In the genomic region with DNA sequence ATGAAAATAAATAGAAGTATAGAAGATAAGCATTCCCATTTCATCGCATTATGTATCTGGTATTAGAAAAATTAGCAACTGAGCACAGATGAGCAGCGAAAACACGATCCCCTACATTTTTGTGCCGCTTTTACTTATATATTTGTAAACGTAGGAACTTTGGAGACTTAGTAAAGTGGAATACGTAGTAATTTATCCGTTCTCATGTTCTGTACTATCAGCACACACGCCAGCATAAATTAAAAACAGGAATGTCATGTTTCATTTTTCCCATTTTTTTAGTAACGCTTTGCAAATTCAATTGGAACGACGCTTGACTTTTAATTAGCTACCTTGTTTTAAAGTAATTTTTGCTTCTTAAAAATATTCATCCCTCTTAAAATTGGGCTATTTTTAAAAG, we compare ENCODE assay signal across 9 cellular contexts. TPM values are rescaled to one million over a fixed set of nuclear protein-coding genes. Genes with fewer than 3 reads are reported as not detected.
A peak's percentile ranks its signal among the peaks of the same experiment; 100 is the strongest.
DNase-seq lines count a peak whose midpoint lies in the region; ATAC-seq, FAIRE-seq and TF ChIP-seq lines count a peak whose summit lies in the region.
"Had no signal": no experiment of that assay in that cellular context is flagged by ENCODE, and none has a peak within 500 bp of the region (broad histone marks: within the 10 kb centered on the region; RNA-seq: fewer than 3 reads in every experiment).

No MANE protein-coding gene starts in this region.

- intact Hi-C loops in HepG2 (cut with micrococcal nuclease; ENCODE audit: unreplicated experiment) = loop anchor here (10.0 kb wide), 1 partner anchor 58 kb away; no protein-coding TSS in a partner anchor
- intact Hi-C loops in transverse colon (cut with DNase I; ENCODE audit: low total_unique reads) = no loop called here

- H3K9me3 Mint-ChIP-seq in activated T-cell treated with anti-CD3 and anti-CD28 coated beads, Interleukin-2, amount 50 U/mL, for 72 hours = peaks cover 0 to 1% of the 10 kb centered on the region in 2 donors
- H3K9me3 Mint-ChIP-seq in activated naive CD8-positive, alpha-beta T cell treated with anti-CD3 and anti-CD28 coated beads, Interleukin-2, amount 10 ng/mL, durations not matched to agents 7 days and 5 days = peaks cover 5% of the 10 kb centered on the region

- TF ChIP-seq POLR2A in HepG2 (IDR thresholded peaks at IDR 0.05; ENCODE audit: insufficient read depth in 1 of 2, low read depth in 2 of 2, low read length in 2 of 2) (no peak), transverse colon (IDR thresholded peaks at IDR 0.05) (no peak)

- no peak overlapping the region for H2AFZ ChIP-seq in HepG2 (ENCODE audit: low read length)

- no peak for DNase-seq in activated T-cell treated with anti-CD3 and anti-CD28 coated beads, Interleukin-2, amount 50 U/mL, for 72 hours
- DNase-seq in activated T-cell treated with anti-CD3 and anti-CD28 coated beads, Interleukin-2, amount 50 U/mL, for 48 hours = no peak
- no peak for DNase-seq in activated naive CD8-positive, alpha-beta T cell treated with anti-CD3 and anti-CD28 coated beads, Interleukin-2, amount 10 ng/mL, durations not matched to agents 7 days and 5 days
- no peak for DNase-seq in HepG2 (ENCODE audit: low spot score)
- no peak for DNase-seq in transverse colon
- no peak for DNase-seq in HuH-7 (ENCODE audit: low spot score)
- DNase-seq in SKM-1 treated with dmso at 0.1 percent for 144 hours (lab: John Stamatoyannopoulos, UW; ENCODE audit: unreplicated experiment) = no peak
- DNase-seq: Right ventricle myocardium superior had no signal

- no peak for ATAC-seq in activated T-cell treated with anti-CD3 and anti-CD28 coated beads, Interleukin-2, amount 50 U/mL, for 72 hours (replicated peaks in 1 of 2)
- no peak for ATAC-seq in activated naive CD8-positive, alpha-beta T cell treated with anti-CD3 and anti-CD28 coated beads, Interleukin-2, amount 10 ng/mL, durations not matched to agents 7 days and 5 days (ENCODE audit: low read depth)
- ATAC-seq in HepG2 (no peak), GM18867 (IDR thresholded peaks at IDR 0.05; ENCODE audit: unreplicated experiment) (no peak)

- H3K36me3 ChIP-seq in HepG2 (replicated peaks in 1 of 2; ENCODE audit: control insufficient read depth in 1 of 2, insufficient read depth in 2 of 2, low read length in 2 of 2) (no peaks in the 10 kb centered on the region), transverse colon (no peaks in the 10 kb centered on the region)

- H3K4me3 ChIP-seq in HepG2 (replicated peaks in 1 of 3; ENCODE audit: insufficient read depth in 1 of 3, low read depth in 2 of 3, low read length in 3 of 3) (peak overlapping the region; percentile 82 to 88 (median 87); a peak in 5 of 6 replicates), transverse colon (peak overlapping the region; percentile 4 to 99 (median 96))

- peak overlapping the region; percentile 96 to 99 for H3K4me3 Mint-ChIP-seq in activated T-cell treated with anti-CD3 and anti-CD28 coated beads, Interleukin-2, amount 50 U/mL, for 72 hours
- peak overlapping the region; percentile 99 for H3K4me3 Mint-ChIP-seq in activated naive CD8-positive, alpha-beta T cell treated with anti-CD3 and anti-CD28 coated beads, Interleukin-2, amount 10 ng/mL, durations not matched to agents 7 days and 5 days

- TF ChIP-seq EP300 in HepG2 (IDR thresholded peaks at IDR 0.05; ENCODE audit: low read depth in 2 of 2, low read length in 2 of 2) (no peak), HepG2 (CRISPR knock-in tag; IDR thresholded peaks at IDR 0.05; ENCODE audit: borderline replicate concordance) (no peak), transverse colon (IDR thresholded peaks at IDR 0.05; ENCODE audit: low read depth) (no peak)

- peaks cover 70% of the 10 kb centered on the region for H3K4me1 Mint-ChIP-seq in activated T-cell treated with anti-CD3 and anti-CD28 coated beads, Interleukin-2, amount 50 U/mL, for 72 hours (ENCODE audit: low read depth)
- peaks cover 50% of the 10 kb centered on the region for H3K4me1 Mint-ChIP-seq in activated naive CD8-positive, alpha-beta T cell treated with anti-CD3 and anti-CD28 coated beads, Interleukin-2, amount 10 ng/mL, durations not matched to agents 7 days and 5 days

- peaks cover 57% of the 10 kb centered on the region for H3K79me2 ChIP-seq in HepG2 (ENCODE audit: insufficient read depth, low read length)

- H3K4me2 ChIP-seq in HepG2 (ENCODE audit: low read depth, low read length) = peak overlapping the region; percentile 72

- no peak for FAIRE-seq in HepG2 (lab: Jason Lieb, UNC)

- H4K20me1 ChIP-seq in HepG2 (ENCODE audit: insufficient read depth, low read length) = no peaks in the 10 kb centered on the region

- TF ChIP-seq CTCF in HepG2 (CRISPR knock-in tag; IDR thresholded peaks at IDR 0.05) (no peak), transverse colon (IDR thresholded peaks at IDR 0.05) (no peak)

- POLR2A ChIA-PET in activated naive CD8-positive, alpha-beta T cell treated with anti-CD3 and anti-CD28 coated beads, Interleukin-2, amount 10 ng/mL, durations not matched to agents 7 days and 5 days (lab: Charles Lee) = interaction anchor here (1.1 to 4.2 kb wide), 4 partner anchors 31 to 191 kb away, joined by 3 to 30 read pairs (median 8); a partner anchor contains a TSS
- POLR2A ChIA-PET in HepG2 (lab: Yijun Ruan, JAX) = no interaction called here

- no peak overlapping the region for H3K27ac ChIP-seq in HepG2 (ENCODE audit: extremely low read length, insufficient read depth, low read length)
- H3K27ac ChIP-seq in transverse colon = peak overlapping the region; percentile 99 to 100 (median 100)

- no peaks in the 10 kb centered on the region for H3K27me3 ChIP-seq in HepG2 (ENCODE audit: control insufficient read depth in 1 of 2, insufficient read depth in 2 of 2, low read length in 2 of 2)
- no peaks in the 10 kb centered on the region for H3K27me3 ChIP-seq in transverse colon

- peak overlapping the region; percentile 98 for H3K27ac Mint-ChIP-seq in activated T-cell treated with anti-CD3 and anti-CD28 coated beads, Interleukin-2, amount 50 U/mL, for 72 hours
- H3K27ac Mint-ChIP-seq in activated naive CD8-positive, alpha-beta T cell treated with anti-CD3 and anti-CD28 coated beads, Interleukin-2, amount 10 ng/mL, durations not matched to agents 7 days and 5 days = no peak overlapping the region

- CTCF ChIA-PET in HepG2 (lab: Yijun Ruan, JAX; ENCODE audit: low intra/inter-chr PET ratio, low total read pairs) = no interaction called here

- H3K9me3 ChIP-seq in HepG2 (ENCODE audit: low read length) = no peaks in the 10 kb centered on the region
- no peaks in the 10 kb centered on the region for H3K9me3 ChIP-seq in transverse colon

- no peak for TF ChIP-seq RAD21 in HepG2 (CRISPR knock-in tag; IDR thresholded peaks at IDR 0.05)

- TSS peak; percentile 60 for BruUV-seq in HepG2 (replicated peaks; lab: Mats Ljungman, UMichigan)

- in situ Hi-C loops in HepG2 (cut with HindIII; ENCODE audit: extremely low pct_ligation_motif_present, low pct_unique_long_range_greater_than_20kb) (loop anchor here (10.0 kb wide), 1 partner anchor 122 kb away; no protein-coding TSS in a partner anchor), transverse colon (cut with MboI; ENCODE audit: low pct_ligation_motif_present in 1 of 4, low pct_unique_long_range_greater_than_20kb in 1 of 4, low sequenced_read_pairs in 3 of 4) (loop anchor here in 2 of 4 donors (10.0 to 25.0 kb wide), 2 partner anchors 118 to 176 kb away; no protein-coding TSS in a partner anchor)

- H3K36me3 Mint-ChIP-seq in activated T-cell treated with anti-CD3 and anti-CD28 coated beads, Interleukin-2, amount 50 U/mL, for 72 hours (ENCODE audit: insufficient read depth in 2 of 2) = peaks cover 7 to 10% of the 10 kb centered on the region in 2 donors
- H3K36me3 Mint-ChIP-seq in activated naive CD8-positive, alpha-beta T cell treated with anti-CD3 and anti-CD28 coated beads, Interleukin-2, amount 10 ng/mL, durations not matched to agents 7 days and 5 days = peaks cover 22% of the 10 kb centered on the region

- H3K9ac ChIP-seq in HepG2 (ENCODE audit: insufficient read depth, low read depth, low read length) = peak overlapping the region; percentile 87

- H3K27me3 Mint-ChIP-seq in activated T-cell treated with anti-CD3 and anti-CD28 coated beads, Interleukin-2, amount 50 U/mL, for 72 hours (ENCODE audit: low read depth) = no peaks in the 10 kb centered on the region
- no peaks in the 10 kb centered on the region for H3K27me3 Mint-ChIP-seq in activated naive CD8-positive, alpha-beta T cell treated with anti-CD3 and anti-CD28 coated beads, Interleukin-2, amount 10 ng/mL, durations not matched to agents 7 days and 5 days

- peaks cover 61% of the 10 kb centered on the region for H3K4me1 ChIP-seq in HepG2 (ENCODE audit: insufficient read depth, low read length)
- peaks cover 5 to 65% (median 52%) of the 10 kb centered on the region in 4 donors for H3K4me1 ChIP-seq in transverse colon

- WGBS in HepG2 (ENCODE audit: low lambda C conversion rate) = 2% methylated on average over 11 of the region's 11 CpGs
- WGBS in transverse colon (ENCODE audit: low coverage in 1 of 2), 2 donors = 49 to 53% methylated on average over 11 of the region's 11 CpGs

RNA-seq across cellular contexts. Expression of a gene that starts 2.4 kb away (rescaled TPM):
- total RNA-seq in activated T-cell treated with anti-CD3 and anti-CD28 coated beads, Interleukin-2, amount 50 U/mL, for 72 hours = 10 to 100 TPM; 18.3 to 19.6 TPM
- total RNA-seq in activated naive CD8-positive, alpha-beta T cell treated with anti-CD3 and anti-CD28 coated beads, Interleukin-2, amount 10 ng/mL, durations not matched to agents 7 days and 5 days = 10 to 100 TPM; 27.1 to 28.0 TPM
- 6.9 and 7.7 TPM in 2 replicates for total RNA-seq in HepG2 (2016; rRNA removed; fragmentation: Illumina TruSeq; extraction: Trizol)
- 3.0 and 3.2 TPM in 2 replicates for total RNA-seq in HepG2 (2016; cell fraction: cytosol; rRNA removed; fragmentation: Illumina TruSeq; extraction: Trizol; ENCODE audit: low read depth)
- 7.3 and 7.6 TPM in 2 replicates for total RNA-seq in HepG2 (2016; cell fraction: insoluble cytoplasmic fraction; rRNA removed; fragmentation: Illumina TruSeq; extraction: Trizol)
- 6.7 and 7.1 TPM in 2 replicates for total RNA-seq in HepG2 (2016; cell fraction: membrane; rRNA removed; fragmentation: Illumina TruSeq; extraction: Trizol)
- total RNA-seq in HepG2 (2016; cell fraction: nucleus; rRNA removed; fragmentation: Illumina TruSeq; extraction: Trizol) = 13.5 and 14.4 TPM in 2 replicates
- polyA plus RNA-seq in HepG2 (2011; rRNA removed) = 2.6 and 3.5 TPM in 2 replicates
- polyA plus RNA-seq in HepG2 (2011; cell fraction: cytosol; rRNA removed) = 1.8 and 2.3 TPM in 2 replicates
- polyA plus RNA-seq in HepG2 (2011; cell fraction: nucleus; rRNA removed) = 3.4 TPM in 2 replicates
- 3.9 and 4.5 TPM in 2 replicates for polyA plus RNA-seq in HepG2 (2012)
- 2.5 and 2.9 TPM in 2 replicates for polyA plus RNA-seq in HepG2 (2016; cell fraction: cytosol; fragmentation: Illumina TruSeq; extraction: Trizol; ENCODE audit: low read depth)
- 8.1 and 8.6 TPM in 2 replicates for polyA plus RNA-seq in HepG2 (2016; cell fraction: insoluble cytoplasmic fraction; fragmentation: Illumina TruSeq; extraction: Trizol; ENCODE audit: low read depth)
- 5.2 and 5.5 TPM in 2 replicates for polyA plus RNA-seq in HepG2 (2016; cell fraction: membrane; fragmentation: Illumina TruSeq; extraction: Trizol; ENCODE audit: low read depth)
- 7.3 and 7.8 TPM in 2 replicates for polyA plus RNA-seq in HepG2 (2016; cell fraction: nucleus; fragmentation: Illumina TruSeq; extraction: Trizol; ENCODE audit: insufficient read depth, low read depth)
- 1.5 and 1.9 TPM in 2 replicates for polyA minus RNA-seq in HepG2 (2011; rRNA and poly(A)+ RNA removed; ENCODE audit: low replicate concordance)
- polyA minus RNA-seq in HepG2 (2011; cell fraction: cytosol; rRNA and poly(A)+ RNA removed) = 5.7 and 6.2 TPM in 2 replicates
- polyA minus RNA-seq in HepG2 (2011; cell fraction: nucleus; rRNA and poly(A)+ RNA removed) = 21.9 and 25.9 TPM in 2 replicates
- total RNA-seq in transverse colon = 10 to 100 TPM; 60.8 to 83.0 (median 69.6) TPM
